ENCODE assay signal across 16 cellular contexts in genomic region chr9:129839324-129840023, GRCh38. TPM values are rescaled to one million over a fixed set of nuclear protein-coding genes. Genes with fewer than 3 reads are reported as not detected.
DNase-seq lines count a peak whose midpoint lies in the region; ATAC-seq, FAIRE-seq and TF ChIP-seq lines count a peak whose summit lies in the region.
"Had no signal": no experiment of that assay in that cellular context is flagged by ENCODE, and none has a peak within 500 bp of the region (broad histone marks: within the 10 kb centered on the region; RNA-seq: fewer than 3 reads in every experiment).

No MANE protein-coding gene starts in this region.

- H3K4me1 Mint-ChIP-seq in activated T-cell treated with anti-CD3 and anti-CD28 coated beads, Interleukin-2, amount 50 U/mL, for 72 hours (ENCODE audit: low read depth) = peaks cover 56% of the 10 kb centered on the region
- H3K4me1 Mint-ChIP-seq in astrocyte (ENCODE audit: low read depth, unreplicated experiment) = peaks cover 23% of the 10 kb centered on the region
- H3K4me1 Mint-ChIP-seq in stimulated activated naive B cell treated with anti-CD40 and anti-IgM and Interleukin-4, amounts not matched to agents 10 μg/mL and 1 μg/mL and 100 μg/mL, for 72 hours = peaks cover 25 to 34% of the 10 kb centered on the region in 2 donors

- peak overlapping the region; percentile 83 for H3K27ac Mint-ChIP-seq in activated T-cell treated with anti-CD3 and anti-CD28 coated beads, Interleukin-2, amount 50 U/mL, for 72 hours
- H3K27ac Mint-ChIP-seq in astrocyte (ENCODE audit: unreplicated experiment) = peak overlapping the region; percentile 96
- peak overlapping the region; percentile 2 for H3K27ac Mint-ChIP-seq in stimulated activated naive B cell treated with anti-CD40 and anti-IgM and Interleukin-4, amounts not matched to agents 10 μg/mL and 1 μg/mL and 100 μg/mL, for 72 hours

- H3K9me3 Mint-ChIP-seq in activated T-cell treated with anti-CD3 and anti-CD28 coated beads, Interleukin-2, amount 50 U/mL, for 72 hours = no peaks in the 10 kb centered on the region
- H3K9me3 Mint-ChIP-seq in astrocyte (ENCODE audit: unreplicated experiment) = no peaks in the 10 kb centered on the region
- no peaks in the 10 kb centered on the region for H3K9me3 Mint-ChIP-seq in stimulated activated naive B cell treated with anti-CD40 and anti-IgM and Interleukin-4, amounts not matched to agents 10 μg/mL and 1 μg/mL and 100 μg/mL, for 72 hours
- H3K9me3 Mint-ChIP-seq: brain, CD14-positive monocyte had no signal

- no peaks in the 10 kb centered on the region for H3K27me3 Mint-ChIP-seq in activated T-cell treated with anti-CD3 and anti-CD28 coated beads, Interleukin-2, amount 50 U/mL, for 72 hours (ENCODE audit: low read depth)
- H3K27me3 Mint-ChIP-seq in astrocyte (ENCODE audit: low read depth, unreplicated experiment) = no peaks in the 10 kb centered on the region
- no peaks in the 10 kb centered on the region for H3K27me3 Mint-ChIP-seq in stimulated activated naive B cell treated with anti-CD40 and anti-IgM and Interleukin-4, amounts not matched to agents 10 μg/mL and 1 μg/mL and 100 μg/mL, for 72 hours

- H4K20me1 ChIP-seq in astrocyte (ENCODE audit: insufficient read depth, low read length) = peaks cover 23% of the 10 kb centered on the region

- no peak for TF ChIP-seq CTCF in astrocyte (IDR thresholded peaks at IDR 0.05; ENCODE audit: insufficient read depth, low read depth, low read length)

- H3K36me3 Mint-ChIP-seq in activated T-cell treated with anti-CD3 and anti-CD28 coated beads, Interleukin-2, amount 50 U/mL, for 72 hours (ENCODE audit: insufficient read depth in 2 of 2) = peaks cover 7 to 8% of the 10 kb centered on the region in 2 donors
- H3K36me3 Mint-ChIP-seq in astrocyte (ENCODE audit: low read depth, unreplicated experiment) = peaks cover 2% of the 10 kb centered on the region
- peaks cover 13 to 23% of the 10 kb centered on the region in 2 donors for H3K36me3 Mint-ChIP-seq in stimulated activated naive B cell treated with anti-CD40 and anti-IgM and Interleukin-4, amounts not matched to agents 10 μg/mL and 1 μg/mL and 100 μg/mL, for 72 hours

- in situ Hi-C loops in HAP-1 (cut with MboI; ENCODE audit: low sequenced_read_pairs) = no loop called here

- H3K27me3 ChIP-seq in astrocyte (ENCODE audit: insufficient read depth, low read length) (no peaks in the 10 kb centered on the region), HAP-1 (ENCODE audit: low read depth) (no peaks in the 10 kb centered on the region)
- H3K27me3 ChIP-seq: heart right ventricle had no signal

- peaks cover 47% of the 10 kb centered on the region for H3K79me2 ChIP-seq in astrocyte (ENCODE audit: insufficient read depth, low read length)

- no peak for FAIRE-seq in astrocyte (lab: Jason Lieb, UNC)
- FAIRE-seq: endometrium, HTR-8/SVneo had no signal

- peak overlapping the region; percentile 55 for H3K4me2 ChIP-seq in astrocyte (ENCODE audit: low read length)

- no peak for ATAC-seq in activated T-cell treated with anti-CD3 and anti-CD28 coated beads, Interleukin-2, amount 50 U/mL, for 72 hours (replicated peaks in 1 of 2)
- no peak for ATAC-seq in stimulated activated naive B cell treated with anti-CD40 and anti-IgM and Interleukin-4, amounts not matched to agents 10 μg/mL and 1 μg/mL and 100 μg/mL, for 72 hours (replicated peaks)
- ATAC-seq: heart right ventricle, left lobe of liver had no signal

- no peak for DNase-seq in activated T-cell treated with anti-CD3 and anti-CD28 coated beads, Interleukin-2, amount 50 U/mL, for 72 hours
- DNase-seq in activated T-cell treated with anti-CD3 and anti-CD28 coated beads for 4 hours (no peak), astrocyte (ENCODE audit: low read depth) (no peak), EL (no peak), DMS 273 treated with DMSO at 0.1 percent for 48 hours (lab: John Stamatoyannopoulos, UW) (no peak), HAP-1 (ENCODE audit: low spot score in 2 of 2) (no peak)
- DNase-seq in stimulated activated naive B cell treated with anti-CD40 and anti-IgM and Interleukin-4, amounts not matched to agents 10 μg/mL and 1 μg/mL and 100 μg/mL, for 72 hours = no peak
- DNase-seq: activated CD8-positive, alpha-beta memory T cell treated with anti-CD3 and anti-CD28 coated beads for 24 hours; heart right ventricle; stimulated activated CD4-positive, alpha-beta T cell treated with anti-CD3 and anti-CD28 coated beads, Interleukin-12 subunit alpha, Interleukin-12 subunit beta, amount 100 ng/mL, for 4 hours had no signal

- H3K36me3 ChIP-seq in KOPT-K1 (ENCODE audit: insufficient read depth, low read length) (peaks cover 47% of the 10 kb centered on the region), astrocyte (ENCODE audit: insufficient read depth, low read length) (no peaks in the 10 kb centered on the region), HAP-1 (replicated peaks) (no peaks in the 10 kb centered on the region)

- no peak overlapping the region for H2AFZ ChIP-seq in astrocyte (ENCODE audit: low read depth, low read length)

- peaks cover 20% of the 10 kb centered on the region for H3K4me1 ChIP-seq in astrocyte (ENCODE audit: insufficient read depth, low read length)
- H3K4me1 ChIP-seq in HAP-1 = peaks cover 11% of the 10 kb centered on the region

- peak overlapping the region; percentile 82 to 85 for H3K4me3 Mint-ChIP-seq in activated T-cell treated with anti-CD3 and anti-CD28 coated beads, Interleukin-2, amount 50 U/mL, for 72 hours
- H3K4me3 Mint-ChIP-seq in astrocyte (ENCODE audit: unreplicated experiment) = peak overlapping the region; percentile 71
- H3K4me3 Mint-ChIP-seq in stimulated activated naive B cell treated with anti-CD40 and anti-IgM and Interleukin-4, amounts not matched to agents 10 μg/mL and 1 μg/mL and 100 μg/mL, for 72 hours = no peak overlapping the region

- no peaks in the 10 kb centered on the region for H3K9me3 ChIP-seq in KOPT-K1 (ENCODE audit: insufficient read depth, low read length, poor library complexity, severe bottlenecking)
- H3K9me3 ChIP-seq in astrocyte (ENCODE audit: insufficient read depth, low read depth, low read length) = no peaks in the 10 kb centered on the region
- no peaks in the 10 kb centered on the region for H3K9me3 ChIP-seq in HAP-1
- H3K9me3 ChIP-seq: heart right ventricle had no signal

- H3K4me3 ChIP-seq in astrocyte (ENCODE audit: insufficient read depth, low read depth, low read length) = no peak overlapping the region
- H3K4me3 ChIP-seq in HAP-1 = no peak overlapping the region
- H3K4me3 ChIP-seq: heart right ventricle had no signal

- no peak overlapping the region for H3K9ac ChIP-seq in astrocyte (ENCODE audit: low read length)

- H3K27ac ChIP-seq in KOPT-K1 (ENCODE audit: low read depth, low read length, poor library complexity, severe bottlenecking) (peak overlapping the region; percentile 89), astrocyte (ENCODE audit: low read depth, low read length) (peak overlapping the region; percentile 19)
- H3K27ac ChIP-seq: heart right ventricle had no signal

RNA-seq across cellular contexts. Expression of gene USP20, which starts 4.2 kb away (rescaled TPM):
- 10 to 100 TPM; 74.4 to 77.9 TPM for total RNA-seq in activated T-cell treated with anti-CD3 and anti-CD28 coated beads, Interleukin-2, amount 50 U/mL, for 72 hours
- total RNA-seq in astrocyte = 24.1 and 24.9 TPM in 2 replicates

RNA-seq across cellular contexts. Expression of gene C9orf78, which starts 4.4 kb away (rescaled TPM):
- 10 to 100 TPM; 44.6 to 51.7 TPM for total RNA-seq in activated T-cell treated with anti-CD3 and anti-CD28 coated beads, Interleukin-2, amount 50 U/mL, for 72 hours
- total RNA-seq in astrocyte = 37.8 and 38.0 TPM in 2 replicates

RNA-seq across cellular contexts. Expression of gene TOR1A, which starts 15.5 kb away (rescaled TPM):
- 10 to 100 TPM; 47.0 to 49.3 TPM for total RNA-seq in activated T-cell treated with anti-CD3 and anti-CD28 coated beads, Interleukin-2, amount 50 U/mL, for 72 hours
- 65.3 and 67.4 TPM in 2 replicates for total RNA-seq in astrocyte

RNA-seq across cellular contexts. Expression of gene TOR1B, which starts 36.5 kb away (rescaled TPM):
- total RNA-seq in activated T-cell treated with anti-CD3 and anti-CD28 coated beads, Interleukin-2, amount 50 U/mL, for 72 hours = 10 to 100 TPM; 19.9 to 32.0 TPM
- 31.6 and 39.4 TPM in 2 replicates for total RNA-seq in astrocyte

Comparison
In these comparisons a context has a peak if more than half of its experiments do, and no peak if none do; other contexts are left out.
1. H3K27ac Mint-ChIP-seq: peak in every context shown above with its lines; median percentile 96 in astrocyte; 83 in activated T-cell treated with anti-CD3 and anti-CD28 coated beads, Interleukin-2, amount 50 U/mL, for 72 hours; 2 in stimulated activated naive B cell treated with anti-CD40 and anti-IgM and Interleukin-4, amounts not matched to agents 10 μg/mL and 1 μg/mL and 100 μg/mL, for 72 hours.
2. H3K4me3 Mint-ChIP-seq: peak in activated T-cell treated with anti-CD3 and anti-CD28 coated beads, Interleukin-2, amount 50 U/mL, for 72 hours (2 of 2) and astrocyte (single experiment); none in stimulated activated naive B cell treated with anti-CD40 and anti-IgM and Interleukin-4, amounts not matched to agents 10 μg/mL and 1 μg/mL and 100 μg/mL, for 72 hours (0 of 2).